Comparison of ENCODE assay signal across 8 cellular contexts in the genomic region with DNA sequence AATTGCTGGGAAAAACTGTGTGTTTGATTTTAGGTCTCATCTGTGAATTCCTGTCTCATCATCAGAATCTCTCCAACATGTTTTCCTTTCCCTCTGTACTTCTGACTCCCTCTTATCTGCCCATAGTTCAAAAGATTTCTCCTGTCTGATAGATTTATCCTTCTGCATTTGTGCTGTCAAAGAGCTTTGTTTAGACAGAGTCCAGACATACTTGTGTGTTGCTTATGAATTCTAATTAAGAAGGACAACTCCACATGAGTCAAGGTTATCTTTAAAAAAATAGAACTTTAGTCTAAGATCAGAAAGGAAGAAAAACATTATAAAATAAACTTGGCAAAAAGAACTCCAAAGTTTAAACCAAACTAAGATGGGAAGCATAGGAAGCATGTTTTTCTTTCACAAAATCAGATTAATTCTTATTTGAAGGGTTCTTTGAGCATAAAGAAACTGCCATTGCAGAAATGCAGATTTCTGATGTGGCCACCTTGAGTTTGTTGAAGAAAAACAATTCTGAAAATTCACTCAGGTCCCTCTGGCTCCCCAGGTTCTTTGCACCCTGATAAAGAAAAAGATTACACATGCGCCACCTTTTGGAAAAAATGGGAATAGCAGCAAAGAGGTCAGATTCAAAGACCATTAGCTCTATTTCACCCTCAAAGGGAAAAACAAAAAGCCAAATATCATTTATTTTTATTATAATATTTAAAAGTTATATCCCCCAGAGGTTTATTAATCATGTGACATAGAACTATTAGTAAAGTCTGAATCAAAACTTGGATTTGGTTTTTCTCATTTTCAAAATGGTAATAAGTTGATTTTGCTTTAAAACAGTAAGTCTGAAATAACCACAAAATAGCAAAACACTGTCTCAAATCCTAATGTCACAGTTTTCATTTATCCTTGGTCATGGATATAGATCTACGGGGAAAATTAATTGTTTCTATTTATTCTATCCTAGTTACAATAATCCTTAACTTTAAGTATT.
DNase-seq lines count a peak whose midpoint lies in the region; ATAC-seq and TF ChIP-seq lines count a peak whose summit lies in the region.

No MANE protein-coding gene starts in this region.

- peak; percentile 67 for TF ChIP-seq CTCF in GM12873 (IDR thresholded peaks at IDR 0.05; ENCODE audit: insufficient read depth, low read depth, low read length, missing control alignments)
- peak; percentile 36 to 87 (median 74) for TF ChIP-seq CTCF in body of pancreas (IDR thresholded peaks at IDR 0.05)

- H3K4me1 Mint-ChIP-seq in immature natural killer cell = no peaks in the 10 kb centered on the region

- H3K4me3 ChIP-seq in body of pancreas = no peak overlapping the region

- WGBS in body of pancreas, 2 donors = 11 to 13% methylated on average over 2 of the region's 2 CpGs

- intact Hi-C loops in body of pancreas (cut with DNase I) = no loop called here

- H3K27me3 ChIP-seq in body of pancreas = no peaks in the 10 kb centered on the region

- peak; percentile 80 for ATAC-seq in HG03159 (IDR thresholded peaks at IDR 0.05; ENCODE audit: unreplicated experiment)
- no peak for ATAC-seq in body of pancreas
- ATAC-seq in HG03045 (IDR thresholded peaks at IDR 0.05; ENCODE audit: unreplicated experiment) = no peak

- H3K27ac Mint-ChIP-seq in immature natural killer cell = no peak overlapping the region

- H3K9me3 ChIP-seq in body of pancreas = no peaks in the 10 kb centered on the region

- H3K27ac ChIP-seq in body of pancreas = no peak overlapping the region

- no peaks in the 10 kb centered on the region for H3K4me1 ChIP-seq in body of pancreas

- DNase-seq in AG08395 (ENCODE audit: low spot score) (peak; percentile 46), RKO (ENCODE audit: low spot score) (peak; percentile 40), body of pancreas (peak; percentile 30 to 60 (median 49)), immature natural killer cell (peak; percentile 14 to 26 (median 25))
- peak; percentile 42 for DNase-seq in stimulated activated CD4-positive, alpha-beta T cell treated with anti-CD3 and anti-CD28 coated beads, Interleukin-15, amount 100 ng/mL, for 24 hours

- no peak for TF ChIP-seq POLR2A in body of pancreas (IDR thresholded peaks at IDR 0.05)

- peaks cover 0 to 7% (median 0%) of the 10 kb centered on the region in 3 donors for H3K27me3 Mint-ChIP-seq in immature natural killer cell (ENCODE audit: low read depth in 3 of 3)

- no peaks in the 10 kb centered on the region for H3K36me3 Mint-ChIP-seq in immature natural killer cell

- H3K9me3 Mint-ChIP-seq in immature natural killer cell = no peaks in the 10 kb centered on the region

- H3K4me3 Mint-ChIP-seq in immature natural killer cell = no peak overlapping the region

- H3K36me3 ChIP-seq in body of pancreas (replicated peaks in 1 of 2; ENCODE audit: insufficient read depth in 1 of 2, low read depth in 2 of 2) = no peaks in the 10 kb centered on the region
